ENCODE assay signal across 9 cellular contexts in genomic region chr1:41108696-41109284, GRCh38.
DNase-seq lines count a peak whose midpoint lies in the region; ATAC-seq, FAIRE-seq and TF ChIP-seq lines count a peak whose summit lies in the region.
"Had no signal": no experiment of that assay in that cellular context is flagged by ENCODE, and none has a peak within 500 bp of the region (broad histone marks: within the 10 kb centered on the region; RNA-seq: fewer than 3 reads in every experiment).

No MANE protein-coding gene starts in this region.

- H3K9ac ChIP-seq in astrocyte (ENCODE audit: low read length) (peak overlapping the region; percentile 73), skeletal muscle tissue (ENCODE audit: low read depth in 1 of 3, low read length in 3 of 3) (peak overlapping the region in 1 of 3 donors; percentile 7)

- DNase-seq in H4 (ENCODE audit: low spot score): peak; percentile 51
- peak; percentile 51 for DNase-seq in astrocyte (ENCODE audit: low read depth)
- peak in 1 of 3 donors; percentile 23 for DNase-seq in right cardiac atrium
- DNase-seq in activated naive CD4-positive, alpha-beta T cell treated with anti-CD3 and anti-CD28 coated beads, Interleukin-2, amount 50 U/mL, for 16 hours: no peak
- no peak for DNase-seq in SHP77 treated with DMSO at 0.1 percent for 48 hours (lab: John Stamatoyannopoulos, UW)
- DNase-seq: NCI-H524 treated with DMSO at 0.1 percent for 48 hours had no signal

- peaks cover 22% of the 10 kb centered on the region for H3K4me1 Mint-ChIP-seq in astrocyte (ENCODE audit: low read depth, unreplicated experiment)

- H3K4me1 ChIP-seq in astrocyte (ENCODE audit: insufficient read depth, low read length): peaks cover 23% of the 10 kb centered on the region
- peaks cover 12% of the 10 kb centered on the region for H3K4me1 ChIP-seq in right cardiac atrium (ENCODE audit: control insufficient read depth, insufficient read depth, low read length)
- H3K4me1 ChIP-seq in skeletal muscle tissue (ENCODE audit: control insufficient read depth in 3 of 3, insufficient read depth in 3 of 3, low read length in 3 of 3): peaks cover 16 to 21% (median 20%) of the 10 kb centered on the region in 3 donors

- no peaks in the 10 kb centered on the region for H3K9me3 Mint-ChIP-seq in astrocyte (ENCODE audit: unreplicated experiment)

- H3K27me3 Mint-ChIP-seq in astrocyte (ENCODE audit: low read depth, unreplicated experiment): no peaks in the 10 kb centered on the region

- H3K36me3 ChIP-seq in astrocyte (ENCODE audit: insufficient read depth, low read length) (no peaks in the 10 kb centered on the region), skeletal muscle tissue (ENCODE audit: control insufficient read depth in 3 of 3, insufficient read depth in 3 of 3, low read length in 3 of 3) (peaks cover 3 to 10% (median 3%) of the 10 kb centered on the region in 3 donors)

- no peak overlapping the region for H2AFZ ChIP-seq in astrocyte (ENCODE audit: low read depth, low read length)

- no peaks in the 10 kb centered on the region for H3K79me2 ChIP-seq in astrocyte (ENCODE audit: insufficient read depth, low read length)

- peak overlapping the region; percentile 97 for H3K27ac Mint-ChIP-seq in astrocyte (ENCODE audit: unreplicated experiment)

- no peaks in the 10 kb centered on the region for H3K9me3 ChIP-seq in astrocyte (ENCODE audit: insufficient read depth, low read depth, low read length)
- no peaks in the 10 kb centered on the region for H3K9me3 ChIP-seq in right cardiac atrium (ENCODE audit: control insufficient read depth, low read length)
- H3K9me3 ChIP-seq in skeletal muscle tissue (ENCODE audit: control insufficient read depth in 3 of 3, low read length in 3 of 3): no peaks in the 10 kb centered on the region

- TF ChIP-seq CTCF in astrocyte (IDR thresholded peaks at IDR 0.05; ENCODE audit: insufficient read depth, low read depth, low read length): no peak

- peak overlapping the region; percentile 88 for H3K4me2 ChIP-seq in astrocyte (ENCODE audit: low read length)

- FAIRE-seq in astrocyte (lab: Jason Lieb, UNC): no peak

- peak overlapping the region; percentile 91 for H3K27ac ChIP-seq in astrocyte (ENCODE audit: low read depth, low read length)
- H3K27ac ChIP-seq in right cardiac atrium (ENCODE audit: low read length): peak overlapping the region; percentile 79
- peak overlapping the region; percentile 69 for H3K27ac ChIP-seq in skeletal muscle tissue (ENCODE audit: low read depth, low read length)

- H4K20me1 ChIP-seq in astrocyte (ENCODE audit: insufficient read depth, low read length): no peaks in the 10 kb centered on the region

- WGBS in right cardiac atrium: 67% methylated on average over 1 of the region's 1 CpG

- H3K27me3 ChIP-seq in astrocyte (ENCODE audit: insufficient read depth, low read length) (no peaks in the 10 kb centered on the region), right cardiac atrium (ENCODE audit: control insufficient read depth, insufficient read depth) (no peaks in the 10 kb centered on the region), skeletal muscle tissue (ENCODE audit: control insufficient read depth in 3 of 3, insufficient read depth in 3 of 3, low read length in 3 of 3) (no peaks in the 10 kb centered on the region)

- intact Hi-C loops in right cardiac atrium (cut with DNase I): no loop called here

- peak overlapping the region; percentile 49 for H3K4me3 ChIP-seq in astrocyte (ENCODE audit: insufficient read depth, low read depth, low read length)
- H3K4me3 ChIP-seq in right cardiac atrium (ENCODE audit: low read length): no peak overlapping the region
- peak overlapping the region in 1 of 3 donors; percentile 1 for H3K4me3 ChIP-seq in skeletal muscle tissue (ENCODE audit: low read length in 3 of 3)

- ATAC-seq in right cardiac atrium (peak; percentile 60 to 67), GM21528 (IDR thresholded peaks at IDR 0.05; ENCODE audit: low FRiP score, unreplicated experiment) (no peak), HG02840 (IDR thresholded peaks at IDR 0.05; ENCODE audit: low FRiP score, unreplicated experiment) (no peak)

- peaks cover 3% of the 10 kb centered on the region for H3K36me3 Mint-ChIP-seq in astrocyte (ENCODE audit: low read depth, unreplicated experiment)

- H3K4me3 Mint-ChIP-seq in astrocyte (ENCODE audit: unreplicated experiment): no peak overlapping the region

Comparison
In these comparisons a context has a peak if more than half of its experiments do, and no peak if none do; other contexts are left out.
1. DNase-seq: peak in H4 (single experiment) and astrocyte (single experiment); none in activated naive CD4-positive, alpha-beta T cell treated with anti-CD3 and anti-CD28 coated beads, Interleukin-2, amount 50 U/mL, for 16 hours (single experiment) and SHP77 treated with DMSO at 0.1 percent for 48 hours (single experiment).
2. ATAC-seq: peak in right cardiac atrium (2 of 2); none in GM21528 (single experiment) and HG02840 (single experiment).
3. Peak in every context shown above with its lines, with median percentiles within 50 percentile points of each other: H3K27ac ChIP-seq.